In the genomic region with DNA sequence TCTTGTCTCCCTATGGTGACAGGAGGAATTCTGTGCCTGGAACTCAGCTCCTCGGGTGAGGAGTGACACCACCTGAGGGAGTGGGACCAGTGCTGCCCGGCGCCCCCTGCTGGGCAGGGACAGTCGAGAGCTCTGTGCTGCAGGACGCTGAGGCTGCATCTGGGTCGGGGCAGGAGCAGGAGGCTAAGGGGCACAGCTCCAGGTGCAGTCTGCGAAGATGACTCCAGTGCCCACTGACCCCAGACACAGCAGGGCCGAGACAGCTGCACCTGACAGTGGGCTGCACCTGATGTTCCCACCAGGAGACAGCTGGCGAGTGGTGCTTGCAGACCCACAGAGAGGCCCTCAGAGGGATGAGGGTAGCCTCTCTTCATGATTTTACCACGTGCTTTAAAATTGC, we compare ENCODE assay signal across 9 cellular contexts.
DNase-seq lines count a peak whose midpoint lies in the region; ATAC-seq and TF ChIP-seq lines count a peak whose summit lies in the region.
"Had no signal": no experiment of that assay in that cellular context is flagged by ENCODE, and none has a peak within 500 bp of the region (broad histone marks: within the 10 kb centered on the region; RNA-seq: fewer than 3 reads in every experiment).

No MANE protein-coding gene starts in this region.

- H3K9me3 Mint-ChIP-seq in activated T-cell treated with anti-CD3 and anti-CD28 coated beads, Interleukin-2, amount 50 U/mL, for 72 hours: no peaks in the 10 kb centered on the region
- H3K9me3 Mint-ChIP-seq: memory B cell had no signal

- no peaks in the 10 kb centered on the region for H3K9me3 ChIP-seq in heart right ventricle

- intact Hi-C loops in heart right ventricle (cut with DNase I): no loop called here

- no peak for TF ChIP-seq POLR2A in NB4 (IDR thresholded peaks at IDR 0.05; ENCODE audit: extremely low read depth, insufficient read length)

- no peak overlapping the region for H3K4me3 ChIP-seq in NB4 (ENCODE audit: low read depth, low read length)
- no peak overlapping the region for H3K4me3 ChIP-seq in heart right ventricle

- no peaks in the 10 kb centered on the region for H3K27me3 Mint-ChIP-seq in activated T-cell treated with anti-CD3 and anti-CD28 coated beads, Interleukin-2, amount 50 U/mL, for 72 hours (ENCODE audit: low read depth)
- H3K27me3 Mint-ChIP-seq: memory B cell had no signal

- H3K27ac Mint-ChIP-seq in activated T-cell treated with anti-CD3 and anti-CD28 coated beads, Interleukin-2, amount 50 U/mL, for 72 hours: no peak overlapping the region
- H3K27ac Mint-ChIP-seq: memory B cell had no signal

- no peak overlapping the region for H3K4me3 Mint-ChIP-seq in activated T-cell treated with anti-CD3 and anti-CD28 coated beads, Interleukin-2, amount 50 U/mL, for 72 hours
- H3K4me3 Mint-ChIP-seq: memory B cell had no signal

- WGBS in heart right ventricle, 2 donors: 36 to 42% methylated on average over 10 of the region's 10 CpGs

- H3K36me3 ChIP-seq in heart right ventricle: peaks cover 0 to 6% (median 0%) of the 10 kb centered on the region in 9 donors

- no peaks in the 10 kb centered on the region for H3K27me3 ChIP-seq in heart right ventricle

- DNase-seq in NB4 (ENCODE audit: low read depth) (peak; percentile 31), heart right ventricle (peak; percentile 25 to 61), epidermal melanocyte (ENCODE audit: insufficient read length, low spot score) (no peak), NCI-H187 (lab: John Stamatoyannopoulos, UW) (no peak)
- DNase-seq in activated T-cell treated with anti-CD3 and anti-CD28 coated beads, Interleukin-2, amount 50 U/mL, for 72 hours: peak; percentile 47 to 55
- peak; percentile 23 to 51 for DNase-seq in stimulated activated CD4-positive, alpha-beta T cell treated with anti-CD3 and anti-CD28 coated beads, Interleukin-1b, Interleukin-23, amount 100 ng/mL, for 4 hours (ENCODE audit: low read depth in 2 of 2)

- H3K4me1 Mint-ChIP-seq in activated T-cell treated with anti-CD3 and anti-CD28 coated beads, Interleukin-2, amount 50 U/mL, for 72 hours (ENCODE audit: low read depth): no peaks in the 10 kb centered on the region
- H3K4me1 Mint-ChIP-seq: memory B cell had no signal

- TF ChIP-seq CTCF in GM12874 (IDR thresholded peaks at IDR 0.05; ENCODE audit: insufficient read depth, low read depth, low read length) (peak; percentile 94), NB4 (IDR thresholded peaks at IDR 0.05; ENCODE audit: low read depth, low read length) (peak; percentile 71), heart right ventricle (IDR thresholded peaks at IDR 0.05) (peak; percentile 45 to 73 (median 67))

- H3K36me3 Mint-ChIP-seq in activated T-cell treated with anti-CD3 and anti-CD28 coated beads, Interleukin-2, amount 50 U/mL, for 72 hours (ENCODE audit: insufficient read depth in 2 of 2): peaks cover 0 to 7% of the 10 kb centered on the region in 2 donors
- H3K36me3 Mint-ChIP-seq: memory B cell had no signal

- H3K4me1 ChIP-seq in heart right ventricle: no peaks in the 10 kb centered on the region

- H3K27ac ChIP-seq in heart right ventricle: no peak overlapping the region

- peak; percentile 56 to 64 for ATAC-seq in activated T-cell treated with anti-CD3 and anti-CD28 coated beads, Interleukin-2, amount 50 U/mL, for 72 hours (replicated peaks in 1 of 2)
- ATAC-seq in heart right ventricle (peak in 7 of 8 donors; percentile 38 to 85 (median 69)), HG02870 (IDR thresholded peaks at IDR 0.05; ENCODE audit: unreplicated experiment) (no peak)

Comparison
In these comparisons a context has a peak if more than half of its experiments do, and no peak if none do; other contexts are left out.
1. DNase-seq: peak in NB4 (single experiment), activated T-cell treated with anti-CD3 and anti-CD28 coated beads, Interleukin-2, amount 50 U/mL, for 72 hours (2 of 2), heart right ventricle (2 of 2) and stimulated activated CD4-positive, alpha-beta T cell treated with anti-CD3 and anti-CD28 coated beads, Interleukin-1b, Interleukin-23, amount 100 ng/mL, for 4 hours (2 of 2); none in epidermal melanocyte (single experiment) and NCI-H187 (0 of 2).
2. Peak in every context shown above with its lines, with median percentiles within 50 percentile points of each other: CTCF ChIP-seq.